Comparison of ENCODE assay signal across 10 cellular contexts in the genomic region with DNA sequence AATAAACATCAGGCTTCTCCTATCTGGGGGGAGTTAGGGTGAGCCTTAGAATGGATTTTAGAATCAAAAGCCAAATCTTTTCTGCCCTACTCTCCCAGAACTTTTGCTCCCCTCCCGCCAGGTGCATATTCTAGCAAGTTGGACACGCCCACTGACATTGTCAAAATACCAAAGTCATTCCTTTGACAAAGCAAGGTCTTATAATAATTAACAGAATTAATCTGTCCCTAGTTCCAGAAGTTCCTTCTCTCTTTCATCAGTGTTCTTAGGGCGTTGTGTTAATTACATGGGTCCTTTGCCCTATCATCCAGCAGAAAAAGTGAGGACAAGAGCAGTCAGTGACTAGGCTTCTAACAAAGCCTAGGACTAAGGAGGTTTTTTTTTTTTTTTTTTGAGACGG. TPM values are rescaled to one million over a fixed set of nuclear protein-coding genes. Genes with fewer than 3 reads are reported as not detected.
DNase-seq lines count a peak whose midpoint lies in the region; ATAC-seq and TF ChIP-seq lines count a peak whose summit lies in the region.
"Had no signal": no experiment of that assay in that cellular context is flagged by ENCODE, and none has a peak within 500 bp of the region (broad histone marks: within the 10 kb centered on the region; RNA-seq: fewer than 3 reads in every experiment).

No MANE protein-coding gene starts in this region.

- intact Hi-C loops in CD4-positive, alpha-beta T cell (cut with DNase I, micrococcal nuclease), result loop anchor here in 1 of 2 experiments (5.0 kb wide), 1 partner anchor 62 kb away; a partner anchor contains a TSS
- intact Hi-C loops in naive thymus-derived CD4-positive, alpha-beta T cell (cut with micrococcal nuclease), result no loop called here
- intact Hi-C loops in adrenal gland (cut with DNase I), result no loop called here

- H3K36me3 ChIP-seq in HAP-1 (replicated peaks), result peaks cover 44% of the 10 kb centered on the region
- H3K36me3 ChIP-seq in naive thymus-derived CD4-positive, alpha-beta T cell (ENCODE audit: control insufficient read depth in 2 of 3, insufficient read depth in 3 of 3, low read length in 3 of 3), result peaks cover 0 to 36% (median 11%) of the 10 kb centered on the region in 3 experiments
- H3K36me3 ChIP-seq in adrenal gland (replicated peaks in 1 of 2), result peaks cover 0 to 36% of the 10 kb centered on the region in 2 donors

- H3K4me3 Mint-ChIP-seq in CD4-positive, alpha-beta T cell, result peak overlapping the region; percentile 47
- peak overlapping the region; percentile 65 for H3K4me3 Mint-ChIP-seq in activated naive CD8-positive, alpha-beta T cell treated with anti-CD3 and anti-CD28 coated beads, Interleukin-2, amount 50 U/mL, for 24 hours
- H3K4me3 Mint-ChIP-seq in naive thymus-derived CD4-positive, alpha-beta T cell, result peak overlapping the region; percentile 32 to 99 (median 68)
- H3K4me3 Mint-ChIP-seq in endothelial cell (ENCODE audit: unreplicated experiment), result no peak overlapping the region

- H3K27me3 Mint-ChIP-seq in CD4-positive, alpha-beta T cell, result no peaks in the 10 kb centered on the region
- no peaks in the 10 kb centered on the region for H3K27me3 Mint-ChIP-seq in activated naive CD8-positive, alpha-beta T cell treated with anti-CD3 and anti-CD28 coated beads, Interleukin-2, amount 50 U/mL, for 24 hours
- no peaks in the 10 kb centered on the region for H3K27me3 Mint-ChIP-seq in naive thymus-derived CD4-positive, alpha-beta T cell
- peaks cover 7% of the 10 kb centered on the region for H3K27me3 Mint-ChIP-seq in endothelial cell (ENCODE audit: unreplicated experiment)

- 85 to 97% (median 95%) methylated on average over 4 of the region's 4 CpGs for WGBS in adrenal gland, 4 donors

- no peak for DNase-seq in CD4-positive, alpha-beta T cell
- peak; percentile 31 to 34 for DNase-seq in HAP-1 (ENCODE audit: low spot score in 2 of 2)
- DNase-seq in activated naive CD8-positive, alpha-beta T cell treated with anti-CD3 and anti-CD28 coated beads, Interleukin-2, amount 50 U/mL, for 24 hours, result no peak
- no peak for DNase-seq in naive thymus-derived CD4-positive, alpha-beta T cell
- no peak for DNase-seq in adrenal gland
- no peak for DNase-seq in endothelial cell (ENCODE audit: low spot score)
- DNase-seq in KBM-7, result no peak
- DNase-seq: islet precursor cell had no signal

- H3K9me3 ChIP-seq in CD4-positive, alpha-beta T cell (ENCODE audit: control insufficient read depth, low read length), result no peaks in the 10 kb centered on the region
- H3K9me3 ChIP-seq in HAP-1 (no peaks in the 10 kb centered on the region), adrenal gland (replicated peaks in 1 of 3) (no peaks in the 10 kb centered on the region)
- no peaks in the 10 kb centered on the region for H3K9me3 ChIP-seq in naive thymus-derived CD4-positive, alpha-beta T cell (ENCODE audit: control insufficient read depth in 2 of 3, low read length in 3 of 3)

- H3K4me1 Mint-ChIP-seq in CD4-positive, alpha-beta T cell (ENCODE audit: low read depth), result peaks cover 57% of the 10 kb centered on the region
- H3K4me1 Mint-ChIP-seq in activated naive CD8-positive, alpha-beta T cell treated with anti-CD3 and anti-CD28 coated beads, Interleukin-2, amount 50 U/mL, for 24 hours, result peaks cover 39% of the 10 kb centered on the region
- H3K4me1 Mint-ChIP-seq in naive thymus-derived CD4-positive, alpha-beta T cell, result peaks cover 30 to 58% (median 46%) of the 10 kb centered on the region in 7 donors
- H3K4me1 Mint-ChIP-seq in endothelial cell (ENCODE audit: unreplicated experiment), result peaks cover 31% of the 10 kb centered on the region

- peaks cover 19% of the 10 kb centered on the region for H3K4me1 ChIP-seq in HAP-1
- H3K4me1 ChIP-seq in naive thymus-derived CD4-positive, alpha-beta T cell (ENCODE audit: control insufficient read depth in 2 of 2, insufficient read depth in 2 of 2, low read length in 2 of 2), result peaks cover 18 to 24% of the 10 kb centered on the region in 2 donors
- H3K4me1 ChIP-seq in adrenal gland (replicated peaks in 1 of 2), result peaks cover 12 to 36% of the 10 kb centered on the region in 2 donors

- no peak for TF ChIP-seq CTCF in CD4-positive, alpha-beta T cell (IDR thresholded peaks at IDR 0.05)
- TF ChIP-seq CTCF in adrenal gland (IDR thresholded peaks at IDR 0.05), result no peak
- no peak for TF ChIP-seq CTCF in endothelial cell (IDR thresholded peaks at IDR 0.05; ENCODE audit: unreplicated experiment)

- H3K27me3 ChIP-seq in CD4-positive, alpha-beta T cell (ENCODE audit: control insufficient read depth, insufficient read depth, low read length), result no peaks in the 10 kb centered on the region
- H3K27me3 ChIP-seq in HAP-1 (ENCODE audit: low read depth) (no peaks in the 10 kb centered on the region), adrenal gland (no peaks in the 10 kb centered on the region)
- no peaks in the 10 kb centered on the region for H3K27me3 ChIP-seq in naive thymus-derived CD4-positive, alpha-beta T cell (ENCODE audit: control insufficient read depth in 2 of 2, insufficient read depth in 2 of 2, low read length in 2 of 2)

- no peak overlapping the region for H3K27ac ChIP-seq in CD4-positive, alpha-beta T cell (ENCODE audit: low read depth, low read length)
- peak overlapping the region; percentile 43 for H3K27ac ChIP-seq in naive thymus-derived CD4-positive, alpha-beta T cell (ENCODE audit: low read depth, low read length)
- no peak overlapping the region for H3K27ac ChIP-seq in adrenal gland

- TF ChIP-seq POLR2A in adrenal gland (IDR thresholded peaks at IDR 0.05), result no peak

- in situ Hi-C loops in HAP-1 (cut with MboI; ENCODE audit: low sequenced_read_pairs) (no loop called here), KBM-7 (cut with MboI; ENCODE audit: low pct_unique_long_range_greater_than_20kb, low sequenced_read_pairs) (no loop called here)

- H3K9me3 Mint-ChIP-seq in CD4-positive, alpha-beta T cell, result no peaks in the 10 kb centered on the region
- no peaks in the 10 kb centered on the region for H3K9me3 Mint-ChIP-seq in activated naive CD8-positive, alpha-beta T cell treated with anti-CD3 and anti-CD28 coated beads, Interleukin-2, amount 50 U/mL, for 24 hours
- no peaks in the 10 kb centered on the region for H3K9me3 Mint-ChIP-seq in naive thymus-derived CD4-positive, alpha-beta T cell
- H3K9me3 Mint-ChIP-seq in endothelial cell (ENCODE audit: unreplicated experiment), result no peaks in the 10 kb centered on the region

- ATAC-seq in CD4-positive, alpha-beta T cell (ENCODE audit: poor library complexity), result no peak
- ATAC-seq in activated naive CD8-positive, alpha-beta T cell treated with anti-CD3 and anti-CD28 coated beads, Interleukin-2, amount 50 U/mL, for 24 hours, result no peak
- ATAC-seq in naive thymus-derived CD4-positive, alpha-beta T cell, result no peak

- POLR2A ChIA-PET in CD4-positive, alpha-beta T cell (lab: Charles Lee), result no interaction called here
- POLR2A ChIA-PET in naive thymus-derived CD4-positive, alpha-beta T cell (lab: Charles Lee), result interaction anchor here (1.9 kb wide), 1 partner anchor 65 kb away, joined by 6 read pairs; a partner anchor contains a TSS

- H3K4me3 ChIP-seq in HAP-1, result no peak overlapping the region
- H3K4me3 ChIP-seq in naive thymus-derived CD4-positive, alpha-beta T cell (ENCODE audit: low read length), result no peak overlapping the region
- H3K4me3 ChIP-seq in adrenal gland, result no peak overlapping the region

- peak overlapping the region; percentile 52 for H3K27ac Mint-ChIP-seq in CD4-positive, alpha-beta T cell
- no peak overlapping the region for H3K27ac Mint-ChIP-seq in activated naive CD8-positive, alpha-beta T cell treated with anti-CD3 and anti-CD28 coated beads, Interleukin-2, amount 50 U/mL, for 24 hours
- peak overlapping the region in 7 of 9 donors; percentile 41 to 97 (median 78) for H3K27ac Mint-ChIP-seq in naive thymus-derived CD4-positive, alpha-beta T cell
- no peak overlapping the region for H3K27ac Mint-ChIP-seq in endothelial cell (ENCODE audit: unreplicated experiment)

- H3K36me3 Mint-ChIP-seq in CD4-positive, alpha-beta T cell (ENCODE audit: low read depth), result peaks cover 68% of the 10 kb centered on the region
- peaks cover 41% of the 10 kb centered on the region for H3K36me3 Mint-ChIP-seq in activated naive CD8-positive, alpha-beta T cell treated with anti-CD3 and anti-CD28 coated beads, Interleukin-2, amount 50 U/mL, for 24 hours (ENCODE audit: low read depth)
- peaks cover 0 to 38% (median 22%) of the 10 kb centered on the region in 5 donors for H3K36me3 Mint-ChIP-seq in naive thymus-derived CD4-positive, alpha-beta T cell
- H3K36me3 Mint-ChIP-seq in endothelial cell (ENCODE audit: low read depth, unreplicated experiment), result peaks cover 7% of the 10 kb centered on the region

- CTCF ChIA-PET in CD4-positive, alpha-beta T cell (lab: Charles Lee), result no interaction called here
- CTCF ChIA-PET in naive thymus-derived CD4-positive, alpha-beta T cell (lab: Charles Lee), result no interaction called here

RNA-seq across cellular contexts. Expression of a gene that starts 2.4 kb away (rescaled TPM):
- 100 to 1,000 TPM; 133 to 142 TPM for total RNA-seq in CD4-positive, alpha-beta T cell
- total RNA-seq in naive thymus-derived CD4-positive, alpha-beta T cell, result 100 to 1,000 TPM; 147 to 215 (median 201) TPM
- polyA plus RNA-seq in naive thymus-derived CD4-positive, alpha-beta T cell, result 100 to 1,000 TPM; 493 to 529 TPM
- 100 to 1,000 TPM in 6 of 8 donors, 10 to 100 TPM in 2; 68.2 to 233 (median 154) TPM for total RNA-seq in adrenal gland
- 100 to 1,000 TPM; 127 to 407 (median 130) TPM for polyA plus RNA-seq in adrenal gland
- 131 TPM for total RNA-seq in endothelial cell (ENCODE audit: unreplicated experiment)

RNA-seq across cellular contexts. Expression of a gene that starts 7.9 kb away (rescaled TPM):
- 1,000 to 10,000 TPM; 1,331 to 1,359 TPM for total RNA-seq in CD4-positive, alpha-beta T cell
- total RNA-seq in naive thymus-derived CD4-positive, alpha-beta T cell, result 1,000 to 10,000 TPM in 2 of 5 experiments, 100 to 1,000 TPM in 3; 737 to 1,110 (median 928) TPM
- 100 to 1,000 TPM; 148 to 158 TPM for polyA plus RNA-seq in naive thymus-derived CD4-positive, alpha-beta T cell
- total RNA-seq in adrenal gland (1,000 to 10,000 TPM in 2 of 8 donors, 100 to 1,000 TPM in 6; 300 to 1,158 (median 628) TPM), endothelial cell (ENCODE audit: unreplicated experiment) (1,084 TPM)
- polyA plus RNA-seq in adrenal gland, result 100 to 1,000 TPM; 521 to 757 (median 545) TPM

RNA-seq across cellular contexts. Expression of a gene that starts 20.3 kb away (rescaled TPM):
- total RNA-seq in CD4-positive, alpha-beta T cell, result not detected
- total RNA-seq in naive thymus-derived CD4-positive, alpha-beta T cell, result not detected
- polyA plus RNA-seq in naive thymus-derived CD4-positive, alpha-beta T cell, result not detected
- total RNA-seq in adrenal gland (100 to 1,000 TPM in 1 of 8 donors, 10 to 100 TPM in 7; 26.7 to 104 (median 74.2) TPM), endothelial cell (ENCODE audit: unreplicated experiment) (1.3 TPM)
- polyA plus RNA-seq in adrenal gland, result 10 to 100 TPM; 19.8 to 41.2 (median 26.6) TPM
- total RNA-seq: LHCN-M2; T-helper 2 cell treated with Interferon-gamma antibody and Interleukin-4, amounts not matched to agents 100 ng/mL and 5 ng/mL, for 36 hours had no signal

RNA-seq across cellular contexts. Expression of a gene that starts 55.3 kb away (rescaled TPM):
- 10 to 100 TPM; 12.6 to 15.2 TPM for total RNA-seq in CD4-positive, alpha-beta T cell
- 10 to 100 TPM; 21.8 to 29.7 (median 23.0) TPM for total RNA-seq in naive thymus-derived CD4-positive, alpha-beta T cell
- 1 to 10 TPM; 4.9 to 6.6 TPM for polyA plus RNA-seq in naive thymus-derived CD4-positive, alpha-beta T cell
- total RNA-seq in adrenal gland (10 to 100 TPM in 6 of 8 donors, 1 to 10 TPM in 2; 7.5 to 25.4 (median 16.7) TPM), endothelial cell (ENCODE audit: unreplicated experiment) (20.9 TPM)
- polyA plus RNA-seq in adrenal gland, result 10 to 100 TPM in 2 of 3 donors, 1 to 10 TPM in 1; 6.9 to 85.1 (median 69.8) TPM

RNA-seq across cellular contexts. Expression of a gene that starts 57.1 kb away (rescaled TPM):
- 10 to 100 TPM; 21.7 to 22.4 TPM for total RNA-seq in CD4-positive, alpha-beta T cell
- total RNA-seq in naive thymus-derived CD4-positive, alpha-beta T cell, result 10 to 100 TPM; 25.1 to 45.2 (median 40.7) TPM
- polyA plus RNA-seq in naive thymus-derived CD4-positive, alpha-beta T cell, result 10 to 100 TPM; 30.9 to 34.2 TPM
- total RNA-seq in adrenal gland, result 10 to 100 TPM; 22.6 to 41.7 (median 30.6) TPM
- polyA plus RNA-seq in adrenal gland, result 10 to 100 TPM; 14.9 to 72.9 (median 51.7) TPM
- total RNA-seq in endothelial cell (ENCODE audit: unreplicated experiment), result 45.3 TPM

Comparison
In these comparisons a context has a peak if more than half of its experiments do, and no peak if none do; other contexts are left out.
1. DNase-seq: peak in HAP-1 (2 of 2); none in CD4-positive, alpha-beta T cell (0 of 10), activated naive CD8-positive, alpha-beta T cell treated with anti-CD3 and anti-CD28 coated beads, Interleukin-2, amount 50 U/mL, for 24 hours (single experiment), naive thymus-derived CD4-positive, alpha-beta T cell (0 of 9), adrenal gland (0 of 7), endothelial cell (single experiment) and KBM-7 (single experiment).
2. H3K27ac Mint-ChIP-seq: peak in CD4-positive, alpha-beta T cell (single experiment) and naive thymus-derived CD4-positive, alpha-beta T cell (7 of 9); none in activated naive CD8-positive, alpha-beta T cell treated with anti-CD3 and anti-CD28 coated beads, Interleukin-2, amount 50 U/mL, for 24 hours (single experiment) and endothelial cell (single experiment).
3. RNA of a gene that starts 20.3 kb away (total RNA-seq): 26.7 to 104 TPM in adrenal gland; 1.3 TPM in endothelial cell (single experiment), not detected in CD4-positive, alpha-beta T cell and not detected in naive thymus-derived CD4-positive, alpha-beta T cell; every median in the first group is over 10 times any median in the second.